ENCODE assay signal across 19 cellular contexts in the genomic region with DNA sequence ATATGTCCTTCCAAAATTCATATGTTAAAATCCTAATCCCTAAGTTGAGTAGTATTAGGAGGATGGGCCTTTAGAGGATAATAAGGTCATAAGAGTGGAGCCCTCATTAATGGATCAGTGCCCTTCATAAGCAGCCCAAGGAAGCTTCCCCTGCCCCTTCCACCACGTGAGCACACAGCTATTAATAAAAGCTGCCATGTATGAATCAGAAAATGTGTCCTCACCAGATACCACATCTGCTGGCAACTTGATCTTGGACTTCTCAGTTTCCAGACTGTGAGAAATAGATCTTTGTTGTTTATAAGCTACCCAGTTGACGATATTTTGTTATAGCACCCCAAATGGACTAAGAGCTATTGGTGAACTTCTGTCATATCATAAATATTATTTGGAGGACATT.
"Had no signal": no experiment of that assay in that cellular context is flagged by ENCODE, and none has a peak within 500 bp of the region (broad histone marks: within the 10 kb centered on the region; RNA-seq: fewer than 3 reads in every experiment).

No MANE protein-coding gene starts in this region.

- H3K36me3 ChIP-seq: gastroesophageal sphincter, right atrium auricular region, sigmoid colon, stomach, thoracic aorta, transverse colon had no signal

- ATAC-seq: esophagus mucosa, gastroesophageal sphincter, left lobe of liver, mucosa of descending colon, natural killer cell had no signal

- H3K27ac ChIP-seq: gastroesophageal sphincter, right atrium auricular region, sigmoid colon, stomach, thoracic aorta, transverse colon had no signal

- H3K4me1 ChIP-seq: gastroesophageal sphincter, right atrium auricular region, sigmoid colon, stomach, transverse colon had no signal

- H3K27me3 ChIP-seq: gastroesophageal sphincter, right atrium auricular region, sigmoid colon, stomach, transverse colon had no signal

- H3K4me3 ChIP-seq: gastroesophageal sphincter, mucosa of descending colon, right atrium auricular region, sigmoid colon, stomach, thoracic aorta, transverse colon had no signal

- DNase-seq: effector memory CD4-positive, alpha-beta T cell; glutamatergic neuron; kidney; mammary epithelial cell; mucosa of descending colon; natural killer cell; posterior cingulate gyrus; sigmoid colon; small intestine; stimulated activated CD4-positive, alpha-beta T cell treated with anti-CD3 and anti-CD28 coated beads, Interleukin-12 subunit alpha, Interleukin-12 subunit beta, amount 100 ng/mL, for 4 hours; stimulated activated naive CD4-positive, alpha-beta T cell; stomach; substantia nigra; transverse colon had no signal
